Comparison of ENCODE assay signal across 30 cellular contexts in the genomic region with DNA sequence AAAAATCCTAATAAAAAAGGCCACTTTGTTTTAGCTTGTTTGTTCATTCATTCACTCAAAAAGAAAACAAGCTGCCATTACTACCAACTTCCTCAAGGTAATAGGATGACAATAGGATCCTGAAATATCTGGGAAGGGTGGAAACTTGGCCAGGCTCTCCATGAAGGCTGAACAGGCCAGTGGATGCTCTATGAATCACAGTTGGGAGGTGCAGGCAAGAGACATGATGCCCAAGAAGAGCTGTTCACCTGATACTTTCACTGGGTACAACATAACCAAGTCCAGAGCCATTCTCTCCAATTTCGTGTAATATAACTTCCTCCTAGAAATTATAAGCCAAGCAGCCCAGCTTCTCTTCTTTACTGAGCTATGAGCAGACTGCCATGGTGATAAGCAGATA. TPM values are rescaled to one million over a fixed set of nuclear protein-coding genes. Genes with fewer than 3 reads are reported as not detected.
A peak's percentile ranks its signal among the peaks of the same experiment; 100 is the strongest.
DNase-seq lines count a peak whose midpoint lies in the region; ATAC-seq, FAIRE-seq and TF ChIP-seq lines count a peak whose summit lies in the region.
"Had no signal": no experiment of that assay in that cellular context is flagged by ENCODE, and none has a peak within 500 bp of the region (broad histone marks: within the 10 kb centered on the region; RNA-seq: fewer than 3 reads in every experiment).

No MANE protein-coding gene starts in this region.

- H3K27me3 ChIP-seq in bronchial epithelial cell (ENCODE audit: control insufficient read depth, insufficient read depth, low read length) (no peaks in the 10 kb centered on the region), esophagus muscularis mucosa (no peaks in the 10 kb centered on the region), keratinocyte (ENCODE audit: control insufficient read depth, extremely low read depth, insufficient read depth, low read length) (no peaks in the 10 kb centered on the region)
- H3K27me3 ChIP-seq: BE2C, BLaER1 had no signal

- ATAC-seq in HG02571 (IDR thresholded peaks at IDR 0.05; ENCODE audit: unreplicated experiment) (no peak), HG03354 (IDR thresholded peaks at IDR 0.05; ENCODE audit: poor library complexity, severe bottlenecking, unreplicated experiment) (no peak)
- ATAC-seq in naive thymus-derived CD8-positive, alpha-beta T cell: no peak
- ATAC-seq: A549, GM12878 had no signal

- intact Hi-C loops in esophagus muscularis mucosa (cut with DNase I): no loop called here

- no peaks in the 10 kb centered on the region for H3K36me3 ChIP-seq in bronchial epithelial cell (ENCODE audit: control insufficient read depth, insufficient read depth, low read length)
- no peaks in the 10 kb centered on the region for H3K36me3 ChIP-seq in esophagus muscularis mucosa
- H3K36me3 ChIP-seq in keratinocyte (ENCODE audit: control insufficient read depth in 2 of 2, extremely low read depth in 1 of 2, insufficient read depth in 2 of 2, low read length in 2 of 2): no peaks in the 10 kb centered on the region
- H3K36me3 ChIP-seq: BE2C, BLaER1 had no signal

- H3K9me1 ChIP-seq in keratinocyte (ENCODE audit: control insufficient read depth, extremely low read depth, insufficient read depth, low read length): no peaks in the 10 kb centered on the region

- no peak overlapping the region for H3K9ac ChIP-seq in keratinocyte (ENCODE audit: control insufficient read depth, extremely low read depth, insufficient read depth, low read length)
- H3K9ac ChIP-seq: BLaER1 had no signal

- H3K79me2 ChIP-seq in keratinocyte (ENCODE audit: control insufficient read depth, insufficient read depth, low read length): no peaks in the 10 kb centered on the region

- peaks cover 3 to 17% (median 6%) of the 10 kb centered on the region in 3 donors for H3K36me3 Mint-ChIP-seq in naive thymus-derived CD8-positive, alpha-beta T cell
- H3K36me3 Mint-ChIP-seq: CD4-positive, alpha-beta memory T cell; CD4-positive, CD25-positive, alpha-beta regulatory T cell had no signal

- H3K27me3 Mint-ChIP-seq in naive thymus-derived CD8-positive, alpha-beta T cell: no peaks in the 10 kb centered on the region
- H3K27me3 Mint-ChIP-seq: CD4-positive, alpha-beta memory T cell; CD4-positive, CD25-positive, alpha-beta regulatory T cell had no signal

- TF ChIP-seq POLR2A in esophagus muscularis mucosa (IDR thresholded peaks at IDR 0.05; ENCODE audit: low read depth): no peak

- dilution Hi-C loops in keratinocyte (cut with MboI; ENCODE audit: extremely low pct_ligation_motif_present, low sequenced_read_pairs): no loop called here

- TF ChIP-seq CTCF in bronchial epithelial cell (IDR thresholded peaks at IDR 0.05; ENCODE audit: insufficient read depth, low read length, severe bottlenecking): no peak
- no peak for TF ChIP-seq CTCF in epithelial cell of esophagus (IDR thresholded peaks at IDR 0.05; ENCODE audit: insufficient read depth, low read depth, low read length, missing control alignments)
- no peak for TF ChIP-seq CTCF in esophagus muscularis mucosa (IDR thresholded peaks at IDR 0.05)
- TF ChIP-seq CTCF in keratinocyte (optimal IDR thresholded peaks at IDR 0.05 in 1 of 3, IDR thresholded peaks at IDR 0.05 in 1 of 3, conservative IDR thresholded peaks at IDR 0.05 in 1 of 3; ENCODE audit: extremely low read depth in 1 of 3, insufficient read depth in 2 of 3, low read length in 3 of 3): no peak

- no peak for FAIRE-seq in bronchial epithelial cell (lab: Jason Lieb, UNC)
- FAIRE-seq in keratinocyte (lab: Jason Lieb, UNC): peak; percentile 36
- FAIRE-seq: A549, GM12878, GM12892, GM18507 had no signal

- no peak for TF ChIP-seq EP300 in esophagus muscularis mucosa (IDR thresholded peaks at IDR 0.05)

- H2AFZ ChIP-seq in keratinocyte (ENCODE audit: control insufficient read depth, low read length): no peak overlapping the region

- H3K4me1 ChIP-seq in esophagus muscularis mucosa (no peaks in the 10 kb centered on the region), keratinocyte (ENCODE audit: control insufficient read depth, extremely low read depth, insufficient read depth, low read length) (no peaks in the 10 kb centered on the region)
- H3K4me1 ChIP-seq: A549, BE2C had no signal

- POLR2A ChIA-PET in naive thymus-derived CD8-positive, alpha-beta T cell (lab: Charles Lee): no interaction called here

- peaks cover 0 to 11% (median 6%) of the 10 kb centered on the region in 9 donors for H3K9me3 Mint-ChIP-seq in naive thymus-derived CD8-positive, alpha-beta T cell

- WGBS in esophagus muscularis mucosa: 75% methylated on average over 1 of the region's 1 CpG

- peaks cover 5 to 8% (median 7%) of the 10 kb centered on the region in 4 donors for H3K4me1 Mint-ChIP-seq in naive thymus-derived CD8-positive, alpha-beta T cell
- H3K4me1 Mint-ChIP-seq: CD4-positive, alpha-beta memory T cell had no signal

- no peak overlapping the region for H3K27ac Mint-ChIP-seq in naive thymus-derived CD8-positive, alpha-beta T cell
- H3K27ac Mint-ChIP-seq: CD14-positive monocyte; CD4-positive, alpha-beta memory T cell; CD8-positive, alpha-beta memory T cell had no signal

- H4K20me1 ChIP-seq in keratinocyte (ENCODE audit: control insufficient read depth, extremely low read depth, insufficient read depth, low read length): no peaks in the 10 kb centered on the region
- H4K20me1 ChIP-seq: BLaER1 had no signal

- H3K27ac ChIP-seq in esophagus muscularis mucosa (replicated peaks in 1 of 4) (no peak overlapping the region), keratinocyte (ENCODE audit: control insufficient read depth, insufficient read depth, low read length) (no peak overlapping the region)
- H3K27ac ChIP-seq: 22Rv1, A549, BLaER1 had no signal

- H3K4me3 Mint-ChIP-seq in naive thymus-derived CD8-positive, alpha-beta T cell: no peak overlapping the region
- H3K4me3 Mint-ChIP-seq: CD14-positive monocyte; CD4-positive, alpha-beta memory T cell; CD4-positive, CD25-positive, alpha-beta regulatory T cell; CD8-positive, alpha-beta memory T cell had no signal

- no peaks in the 10 kb centered on the region for H3K9me3 ChIP-seq in esophagus muscularis mucosa
- H3K9me3 ChIP-seq in keratinocyte (ENCODE audit: control insufficient read depth, low read depth, low read length): no peaks in the 10 kb centered on the region
- H3K9me3 ChIP-seq: A549, BE2C, BLaER1 had no signal

- H3K4me3 ChIP-seq in bronchial epithelial cell (ENCODE audit: low read depth, low read length) (no peak overlapping the region), epithelial cell of esophagus (ENCODE audit: low read length) (no peak overlapping the region), esophagus muscularis mucosa (no peak overlapping the region), keratinocyte (ENCODE audit: control insufficient read depth in 2 of 3, extremely low read depth in 1 of 3, insufficient read depth in 2 of 3, low read depth in 1 of 3, low read length in 3 of 3) (no peak overlapping the region)
- H3K4me3 ChIP-seq: A549, BLaER1, GM12878 had no signal

- peak; percentile 26 for DNase-seq in bronchial epithelial cell (ENCODE audit: low read depth)
- DNase-seq in epithelial cell of esophagus (ENCODE audit: low read depth): peak; percentile 12
- peak; percentile 53 for DNase-seq in esophagus muscularis mucosa (ENCODE audit: extremely low spot score)
- no peak for DNase-seq in keratinocyte (ENCODE audit: low read depth, low spot score)
- no peak for DNase-seq in AG08395 (ENCODE audit: low spot score)
- no peak for DNase-seq in naive thymus-derived CD8-positive, alpha-beta T cell
- DNase-seq: BE2C; C1 segment of cervical spinal cord; CD4-positive, alpha-beta memory T cell; CD4-positive, CD25-positive, alpha-beta regulatory T cell; CD8-positive, alpha-beta memory T cell; COR-L47; DMS 273 treated with DMSO at 0.1 percent for 48 hours; DMS153; DMS53; DMS79; DND-41; EL; GDM1 had no signal

- H3K4me2 ChIP-seq in keratinocyte (ENCODE audit: control insufficient read depth, extremely low read depth, insufficient read depth, low read depth, low read length): no peak overlapping the region
- H3K4me2 ChIP-seq: A549, BLaER1 had no signal

RNA-seq across cellular contexts. Expression of gene NMNAT3, which starts 37.3 kb away (rescaled TPM):
- 3.9 and 7.8 TPM in 2 replicates for total RNA-seq in bronchial epithelial cell
- total RNA-seq in esophagus muscularis mucosa: 10 to 100 TPM; 10.7 to 15.6 (median 11.4) TPM
- polyA plus RNA-seq in keratinocyte: 1.5 to 2.2 TPM (median 1.6 TPM) in 3 replicates
- polyA plus RNA-seq in keratinocyte (2011; ENCODE audit: low read depth): 1.8 TPM
- 1.4 and 2.2 TPM in 2 replicates for polyA plus RNA-seq in keratinocyte (2011; cell fraction: cytosol; rRNA removed)
- 1.8 and 2.4 TPM in 2 replicates for polyA plus RNA-seq in keratinocyte (2011; cell fraction: nucleus; rRNA removed)
- 0.80 and 3.1 TPM in 2 replicates for polyA plus RNA-seq in keratinocyte (2012; ENCODE audit: low replicate concordance)
- 1.7 to 2.1 TPM (median 1.8 TPM) in 3 replicates for polyA minus RNA-seq in keratinocyte
- polyA minus RNA-seq in keratinocyte (2011; cell fraction: cytosol; rRNA and poly(A)+ RNA removed): not detected
- 3.1 and 3.2 TPM in 2 replicates for polyA minus RNA-seq in keratinocyte (2011; cell fraction: nucleus; rRNA and poly(A)+ RNA removed)
- total RNA-seq in naive thymus-derived CD8-positive, alpha-beta T cell: 1 to 10 TPM; 8.3 to 8.8 TPM
- polyA plus RNA-seq in naive thymus-derived CD8-positive, alpha-beta T cell: 1 to 10 TPM; 2.9 to 5.8 (median 4.9) TPM
- total RNA-seq: A172, G401 had no signal

Comparison
In these comparisons a context has a peak if more than half of its experiments do, and no peak if none do; other contexts are left out.
1. DNase-seq: peak in bronchial epithelial cell (single experiment), epithelial cell of esophagus (single experiment) and esophagus muscularis mucosa (single experiment); none in keratinocyte (single experiment), AG08395 (single experiment) and naive thymus-derived CD8-positive, alpha-beta T cell (0 of 10).